8 cellular contexts compared by ENCODE assay signal in the genomic region with DNA sequence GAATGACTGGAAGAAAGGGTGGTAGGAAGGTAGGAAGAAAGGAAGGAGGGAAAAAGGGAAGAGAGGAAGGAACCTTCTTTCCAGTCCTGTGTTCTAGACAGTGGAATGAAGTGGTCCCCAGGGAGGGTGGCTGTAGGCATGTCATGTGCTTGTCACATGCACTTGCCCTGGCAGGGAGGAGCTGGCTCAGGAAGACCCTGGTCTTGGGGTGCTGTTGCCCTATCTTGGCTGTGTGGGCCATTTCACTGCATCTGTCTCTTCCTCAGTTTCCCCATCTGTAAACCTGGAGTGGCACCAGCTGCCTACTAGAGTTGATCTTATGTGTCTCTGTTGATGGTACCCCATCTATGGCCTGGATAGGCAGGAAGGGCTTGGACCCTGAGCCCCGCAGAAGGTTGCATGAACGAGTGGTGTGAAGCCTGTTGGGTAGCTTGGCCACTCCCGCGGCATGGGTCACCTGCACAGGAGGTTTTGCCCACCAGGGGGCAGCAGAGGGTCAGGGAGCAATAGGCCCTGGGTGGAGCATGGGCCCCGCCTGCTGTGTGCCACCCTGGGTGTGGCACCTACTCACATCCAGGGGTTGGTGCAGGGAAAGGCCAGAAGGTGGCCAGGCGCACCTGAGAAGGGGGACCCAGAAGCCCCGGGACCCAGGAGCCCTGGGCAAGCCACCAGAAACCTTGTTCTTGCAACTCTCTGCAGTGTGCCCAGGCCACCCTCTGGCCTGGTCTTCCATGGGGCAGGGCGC. TPM values are rescaled to one million over a fixed set of nuclear protein-coding genes. Genes with fewer than 3 reads are reported as not detected.
DNase-seq lines count a peak whose midpoint lies in the region; ATAC-seq and TF ChIP-seq lines count a peak whose summit lies in the region.

No MANE protein-coding gene starts in this region.

- no peaks in the 10 kb centered on the region for H3K36me3 Mint-ChIP-seq in activated naive CD8-positive, alpha-beta T cell treated with anti-CD3 and anti-CD28 coated beads, Interleukin-2, amount 50 U/mL, for 24 hours (ENCODE audit: low read depth)
- H3K36me3 Mint-ChIP-seq in immature natural killer cell = no peaks in the 10 kb centered on the region

- no peak overlapping the region for H3K4me3 ChIP-seq in Jurkat, Clone E6-1 (ENCODE audit: low read length)
- H3K4me3 ChIP-seq in coronary artery = no peak overlapping the region

- no peaks in the 10 kb centered on the region for H3K9me3 Mint-ChIP-seq in activated naive CD8-positive, alpha-beta T cell treated with anti-CD3 and anti-CD28 coated beads, Interleukin-2, amount 50 U/mL, for 24 hours
- H3K9me3 Mint-ChIP-seq in immature natural killer cell = no peaks in the 10 kb centered on the region

- DNase-seq in Ammon's horn (ENCODE audit: low spot score) = peak; percentile 35
- DNase-seq in Jurkat, Clone E6-1 (ENCODE audit: low read depth, low spot score) = peak; percentile 44
- DNase-seq in T-helper 22 cell (ENCODE audit: low read depth) = peak; percentile 32
- DNase-seq in activated naive CD8-positive, alpha-beta T cell treated with anti-CD3 and anti-CD28 coated beads, Interleukin-2, amount 50 U/mL, for 24 hours = peak; percentile 87
- peak; percentile 52 to 65 (median 61) for DNase-seq in immature natural killer cell
- peak; percentile 63 to 79 (median 67) for DNase-seq in stimulated activated CD4-positive, alpha-beta T cell treated with anti-CD3 and anti-CD28 coated beads, TNF-alpha, amount 100 ng/mL, for 24 hours (ENCODE audit: low read depth in 3 of 3)
- no peak for DNase-seq in coronary artery (ENCODE audit: low spot score)

- H3K27me3 Mint-ChIP-seq in activated naive CD8-positive, alpha-beta T cell treated with anti-CD3 and anti-CD28 coated beads, Interleukin-2, amount 50 U/mL, for 24 hours = peaks cover 2% of the 10 kb centered on the region
- H3K27me3 Mint-ChIP-seq in immature natural killer cell (ENCODE audit: low read depth in 3 of 3) = peaks cover 0 to 2% (median 0%) of the 10 kb centered on the region in 3 donors

- no peak overlapping the region for H3K27ac ChIP-seq in coronary artery

- no peak overlapping the region for H3K4me3 Mint-ChIP-seq in activated naive CD8-positive, alpha-beta T cell treated with anti-CD3 and anti-CD28 coated beads, Interleukin-2, amount 50 U/mL, for 24 hours
- H3K4me3 Mint-ChIP-seq in immature natural killer cell = no peak overlapping the region

- no peak overlapping the region for H3K27ac Mint-ChIP-seq in activated naive CD8-positive, alpha-beta T cell treated with anti-CD3 and anti-CD28 coated beads, Interleukin-2, amount 50 U/mL, for 24 hours
- H3K27ac Mint-ChIP-seq in immature natural killer cell = peak overlapping the region in 1 of 6 donors; percentile 13

- TF ChIP-seq CTCF in coronary artery (IDR thresholded peaks at IDR 0.05) = no peak

- peak; percentile 62 for ATAC-seq in GM19023 (IDR thresholded peaks at IDR 0.05; ENCODE audit: unreplicated experiment)
- ATAC-seq in activated naive CD8-positive, alpha-beta T cell treated with anti-CD3 and anti-CD28 coated beads, Interleukin-2, amount 50 U/mL, for 24 hours = peak; percentile 84

- H3K4me1 Mint-ChIP-seq in activated naive CD8-positive, alpha-beta T cell treated with anti-CD3 and anti-CD28 coated beads, Interleukin-2, amount 50 U/mL, for 24 hours = no peaks in the 10 kb centered on the region
- no peaks in the 10 kb centered on the region for H3K4me1 Mint-ChIP-seq in immature natural killer cell

RNA-seq across cellular contexts. Expression of a gene that starts 25.1 kb away (rescaled TPM):
- polyA plus RNA-seq in Jurkat, Clone E6-1 (2012; ENCODE audit: insufficient read depth, insufficient read length) = not detected
- not detected for polyA plus RNA-seq in immature natural killer cell

RNA-seq across cellular contexts. Expression of a gene that starts 52.5 kb away (rescaled TPM):
- not detected for polyA plus RNA-seq in Jurkat, Clone E6-1 (2012; ENCODE audit: insufficient read depth, insufficient read length)
- polyA plus RNA-seq in immature natural killer cell = not detected
